In the genomic region with DNA sequence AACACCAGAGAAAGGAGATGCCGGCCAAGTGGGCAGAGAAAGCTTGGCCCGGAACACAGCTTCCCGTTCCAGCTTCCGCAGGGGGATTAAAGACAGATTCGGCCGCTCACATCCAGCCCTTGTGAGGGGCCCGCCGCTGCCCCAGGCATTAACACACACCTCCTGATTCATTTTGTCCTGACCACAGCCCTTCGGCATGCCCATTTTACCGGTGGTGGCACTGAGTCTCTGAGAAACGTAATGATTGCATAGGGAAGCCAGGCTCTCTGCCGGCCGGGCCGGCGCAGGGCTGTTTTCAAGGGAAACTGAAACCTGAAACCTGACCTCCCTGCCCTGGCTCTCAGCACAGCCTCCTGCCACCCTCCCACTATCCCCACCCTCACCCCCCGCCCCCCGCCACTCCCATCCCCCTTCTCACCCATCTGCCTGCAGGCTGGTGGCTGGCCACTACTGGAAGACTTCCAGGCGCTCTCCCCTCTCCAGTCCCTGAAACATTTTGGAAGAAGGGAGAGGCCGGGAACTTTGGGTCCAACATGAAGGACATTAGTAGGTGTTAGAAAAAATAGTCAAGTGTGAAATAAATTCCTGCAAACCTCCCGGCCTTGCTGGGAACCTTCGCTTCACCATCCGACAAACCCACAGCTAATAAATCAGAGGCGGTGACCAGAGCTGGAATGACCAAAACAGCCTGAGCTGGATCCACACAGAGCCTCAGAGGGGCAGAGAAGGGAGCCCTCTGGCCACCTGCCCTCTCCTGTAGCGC, we compare ENCODE assay signal across 9 cellular contexts.
DNase-seq lines count a peak whose midpoint lies in the region; ATAC-seq and TF ChIP-seq lines count a peak whose summit lies in the region.
"Had no signal": no experiment of that assay in that cellular context is flagged by ENCODE, and none has a peak within 500 bp of the region (broad histone marks: within the 10 kb centered on the region; RNA-seq: fewer than 3 reads in every experiment).

No MANE protein-coding gene starts in this region.

- H3K36me3 Mint-ChIP-seq in nephron progenitor cell (ENCODE audit: low read depth) = no peaks in the 10 kb centered on the region
- H3K36me3 Mint-ChIP-seq in stimulated activated memory B cell treated with anti-CD40 and anti-IgM and Interleukin-4, amounts not matched to agents 10 μg/mL and 1 μg/mL and 100 μg/mL, for 72 hours = no peaks in the 10 kb centered on the region

- no peak for TF ChIP-seq CTCF in nephron progenitor cell (IDR thresholded peaks at IDR 0.05)

- 22 to 26% methylated on average over 23 to 24 of the region's 24 CpGs for WGBS in esophagus, 2 donors

- H3K4me3 ChIP-seq in NT2/D1 (ENCODE audit: insufficient read length, low read depth) (no peak overlapping the region), esophagus (ENCODE audit: low read depth in 1 of 2, low read length in 2 of 2) (peak overlapping the region; percentile 20 to 25)

- H3K36me3 ChIP-seq in NT2/D1 (ENCODE audit: insufficient read depth, insufficient read length, low read length) = no peaks in the 10 kb centered on the region
- no peaks in the 10 kb centered on the region for H3K36me3 ChIP-seq in esophagus (ENCODE audit: control insufficient read depth in 2 of 2, insufficient read depth in 2 of 2, low read length in 1 of 2)

- H3K4me1 ChIP-seq in NT2/D1 (ENCODE audit: insufficient read depth, insufficient read length) (no peaks in the 10 kb centered on the region), esophagus (ENCODE audit: control insufficient read depth in 2 of 2, insufficient read depth in 2 of 2, low read length in 1 of 2) (no peaks in the 10 kb centered on the region)

- DNase-seq in DMS153 (lab: John Stamatoyannopoulos, UW) (peak; percentile 36), DMS153 treated with DMSO at 0.1 percent for 48 hours (lab: John Stamatoyannopoulos, UW; ENCODE audit: unreplicated experiment) (no peak), NT2/D1 (ENCODE audit: low read depth, low spot score) (peak; percentile 66), nephron progenitor cell (peak; percentile 74)
- no peak for DNase-seq in activated CD4-positive, alpha-beta T cell treated with anti-CD3 and anti-CD28 coated beads, Interleukin-2, amount 50 U/mL, for 48 hours

- H3K9me3 Mint-ChIP-seq in nephron progenitor cell = no peaks in the 10 kb centered on the region
- no peaks in the 10 kb centered on the region for H3K9me3 Mint-ChIP-seq in stimulated activated memory B cell treated with anti-CD40 and anti-IgM and Interleukin-4, amounts not matched to agents 10 μg/mL and 1 μg/mL and 100 μg/mL, for 72 hours

- no peak for ATAC-seq in GM18873 (IDR thresholded peaks at IDR 0.05; ENCODE audit: low FRiP score, unreplicated experiment)
- ATAC-seq in stimulated activated memory B cell treated with anti-CD40 and anti-IgM and Interleukin-4, amounts not matched to agents 10 μg/mL and 1 μg/mL and 100 μg/mL, for 72 hours = no peak

- H3K27ac ChIP-seq in esophagus (ENCODE audit: low read depth in 2 of 2, low read length in 1 of 2) = peak overlapping the region in 1 of 2 donors; percentile 38
- H3K27ac ChIP-seq: 22Rv1 had no signal

- H3K4me1 Mint-ChIP-seq in nephron progenitor cell = peaks cover 70% of the 10 kb centered on the region
- H3K4me1 Mint-ChIP-seq in stimulated activated memory B cell treated with anti-CD40 and anti-IgM and Interleukin-4, amounts not matched to agents 10 μg/mL and 1 μg/mL and 100 μg/mL, for 72 hours = no peaks in the 10 kb centered on the region

- H3K27me3 Mint-ChIP-seq in nephron progenitor cell (ENCODE audit: low read depth, poor library complexity) = peaks cover 3% of the 10 kb centered on the region
- peaks cover 23% of the 10 kb centered on the region for H3K27me3 Mint-ChIP-seq in stimulated activated memory B cell treated with anti-CD40 and anti-IgM and Interleukin-4, amounts not matched to agents 10 μg/mL and 1 μg/mL and 100 μg/mL, for 72 hours

- H3K27me3 ChIP-seq in NT2/D1 (ENCODE audit: insufficient read depth, insufficient read length) (no peaks in the 10 kb centered on the region), esophagus (ENCODE audit: control insufficient read depth in 1 of 2, insufficient read depth in 2 of 2, low read length in 2 of 2) (no peaks in the 10 kb centered on the region)

- peak overlapping the region; percentile 57 for H3K4me3 Mint-ChIP-seq in nephron progenitor cell
- H3K4me3 Mint-ChIP-seq in stimulated activated memory B cell treated with anti-CD40 and anti-IgM and Interleukin-4, amounts not matched to agents 10 μg/mL and 1 μg/mL and 100 μg/mL, for 72 hours = no peak overlapping the region

- H3K27ac Mint-ChIP-seq in nephron progenitor cell = peak overlapping the region; percentile 98
- H3K27ac Mint-ChIP-seq in stimulated activated memory B cell treated with anti-CD40 and anti-IgM and Interleukin-4, amounts not matched to agents 10 μg/mL and 1 μg/mL and 100 μg/mL, for 72 hours = no peak overlapping the region

- H3K9me3 ChIP-seq in NT2/D1 (ENCODE audit: insufficient read depth, low read length) (no peaks in the 10 kb centered on the region), esophagus (ENCODE audit: control insufficient read depth in 2 of 2, insufficient read depth in 1 of 2, low read depth in 1 of 2, low read length in 1 of 2) (no peaks in the 10 kb centered on the region)

- peak overlapping the region; percentile 21 for H3K9ac ChIP-seq in NT2/D1 (ENCODE audit: insufficient read length, low read depth)

Comparison
In these comparisons a context has a peak if more than half of its experiments do, and no peak if none do; other contexts are left out.
1. DNase-seq: peak in DMS153 (single experiment), NT2/D1 (single experiment) and nephron progenitor cell (single experiment); none in DMS153 treated with DMSO at 0.1 percent for 48 hours (single experiment) and activated CD4-positive, alpha-beta T cell treated with anti-CD3 and anti-CD28 coated beads, Interleukin-2, amount 50 U/mL, for 48 hours (0 of 2).